25 cellular contexts compared by ENCODE assay signal in genomic region chr5:179960204-179960831, GRCh38.
"Had no signal": no experiment of that assay in that cellular context is flagged by ENCODE, and none has a peak within 500 bp of the region (broad histone marks: within the 10 kb centered on the region; RNA-seq: fewer than 3 reads in every experiment).

No MANE protein-coding gene starts in this region.

- H3K27me3 ChIP-seq: ascending aorta, cardiac muscle cell, SJCRH30 had no signal

- DNase-seq: activated CD4-positive, alpha-beta T cell treated with anti-CD3 and anti-CD28 coated beads for 36 hours; activated CD4-positive, alpha-beta T cell treated with anti-CD3 and anti-CD28 coated beads, Interleukin-2, amount 10 ng/mL, durations not matched to agents 7 days and 5 days; activated CD4-positive, alpha-beta T cell treated with anti-CD3 and anti-CD28 coated beads, Interleukin-2, amount 50 U/mL, for 48 hours; activated CD8-positive, alpha-beta T cell treated with anti-CD3 and anti-CD28 coated beads, Interleukin-2, amount 10 ng/mL, durations not matched to agents 7 days and 5 days; activated gamma-delta T cell; activated naive CD4-positive, alpha-beta T cell treated with Interleukin-2 at 50 U/mL for 16 hours; activated naive CD8-positive, alpha-beta T cell treated with anti-CD3 and anti-CD28 coated beads, Interleukin-2, amount 10 ng/mL, durations not matched to agents 7 days and 5 days; activated T-cell treated with anti-CD3 and anti-CD28 coated beads, Interleukin-2, amount 50 U/mL, for 24 hours; amygdala; NCI-H1048; NCI-H1105 treated with DMSO at 0.1 percent for 48 hours; NCI-H1436; NCI-H1694; NCI-H1930; NCI-H2081 treated with DMSO at 0.1 percent for 48 hours; NCI-H345; NCI-H524 treated with DMSO at 0.1 percent for 48 hours; SHP77; SJCRH30 had no signal

- H3K9me3 ChIP-seq: ascending aorta, SJCRH30 had no signal

- H3K4me1 ChIP-seq: ascending aorta, SJCRH30 had no signal

- H3K27ac ChIP-seq: ascending aorta, cardiac muscle cell, SJCRH30, SK-N-MC had no signal

- ATAC-seq: activated CD4-positive, alpha-beta T cell treated with anti-CD3 and anti-CD28 coated beads for 36 hours; activated CD4-positive, CD25-positive, alpha-beta regulatory T cell treated with anti-CD3 and anti-CD28 coated beads, Interleukin-2, amount 50 U/mL, for 24 hours; activated CD8-positive, alpha-beta T cell treated with anti-CD3 and anti-CD28 coated beads, Interleukin-2, amount 10 ng/mL, durations not matched to agents 7 days and 5 days; Panc1; WTC11 had no signal

- H3K4me3 ChIP-seq: ascending aorta, cardiac muscle cell, SJCRH30, SK-N-MC had no signal
